In genomic region chr5:446864-447263, GRCh38 we compare ENCODE assay signal across 8 cellular contexts. TPM values are rescaled to one million over a fixed set of nuclear protein-coding genes. Genes with fewer than 3 reads are reported as not detected.
DNase-seq lines count a peak whose midpoint lies in the region; ATAC-seq and TF ChIP-seq lines count a peak whose summit lies in the region.

No MANE protein-coding gene starts in this region.

- H3K27ac Mint-ChIP-seq in activated B cell treated with CpG ODN at 0.5 μM for 24 hours, result no peak overlapping the region

- POLR2A ChIA-PET in activated B cell treated with CpG ODN at 0.5 μM for 24 hours (lab: Charles Lee), result interaction anchor here (0.6 to 1.5 kb wide), 6 partner anchors 15 to 176 kb away, joined by 3 to 5 read pairs (median 4); partner anchors contain the start of gene PDCD6

- TF ChIP-seq CTCF in activated B cell treated with CpG ODN at 0.5 μM for 24 hours (IDR thresholded peaks at IDR 0.05), result no peak

- ATAC-seq in activated B cell treated with CpG ODN at 0.5 μM for 24 hours (ENCODE audit: low read depth), result peak; percentile 33
- ATAC-seq in HG03095 (IDR thresholded peaks at IDR 0.05; ENCODE audit: unreplicated experiment), result no peak

- H3K4me3 Mint-ChIP-seq in activated B cell treated with CpG ODN at 0.5 μM for 24 hours, result no peak overlapping the region

- peaks cover 7% of the 10 kb centered on the region for H3K9me3 Mint-ChIP-seq in activated B cell treated with CpG ODN at 0.5 μM for 24 hours

- peak; percentile 1 for DNase-seq in stimulated activated CD4-positive, alpha-beta T cell treated with anti-CD3 and anti-CD28 coated beads, Interleukin-4, amount 100 ng/mL, for 1 hour
- DNase-seq in stimulated activated CD4-positive, alpha-beta T cell treated with anti-CD3 and anti-CD28 coated beads, Interleukin-12 subunit alpha, Interleukin-12 subunit beta, amount 100 ng/mL, for 4 hours, result no peak
- peak; percentile 11 for DNase-seq in NCI-H1436 treated with DMSO at 0.1 percent for 48 hours (lab: John Stamatoyannopoulos, UW)
- peak; percentile 15 for DNase-seq in activated B cell treated with CpG ODN at 0.5 μM for 24 hours
- DNase-seq in hepatic stellate cell (ENCODE audit: low spot score), result peak; percentile 62
- DNase-seq in superior temporal gyrus (ENCODE audit: extremely low spot score), result peak; percentile 72
- no peak for DNase-seq in activated CD8-positive, alpha-beta memory T cell treated with anti-CD3 and anti-CD28 coated beads, Interleukin-2, amount 50 U/mL, for 4 hours

- H3K27me3 Mint-ChIP-seq in activated B cell treated with CpG ODN at 0.5 μM for 24 hours, result no peaks in the 10 kb centered on the region

- H3K4me1 Mint-ChIP-seq in activated B cell treated with CpG ODN at 0.5 μM for 24 hours, result peaks cover 33% of the 10 kb centered on the region

- CTCF ChIA-PET in activated B cell treated with CpG ODN at 0.5 μM for 24 hours (lab: Charles Lee), result interaction anchor here (0.7 to 1.9 kb wide), 13 partner anchors 10 to 456 kb away, joined by 3 to 12 read pairs (median 4); partner anchors contain the start of genes BRD9 and TRIP13

- H3K36me3 Mint-ChIP-seq in activated B cell treated with CpG ODN at 0.5 μM for 24 hours (ENCODE audit: low read depth), result peaks cover 67% of the 10 kb centered on the region

- intact Hi-C loops in activated B cell treated with CpG ODN at 0.5 μM for 24 hours (cut with micrococcal nuclease), result loop anchor here (2.0 to 5.0 kb wide), 4 partner anchors 18 to 456 kb away; no protein-coding TSS in a partner anchor

RNA-seq across cellular contexts. Expression of gene EXOC3, which starts 3.9 kb away (rescaled TPM):
- 75.9 and 79.6 TPM in 2 replicates for total RNA-seq in activated B cell treated with CpG ODN at 0.5 μM for 24 hours

Comparison
In these comparisons a context has a peak if more than half of its experiments do, and no peak if none do; other contexts are left out.
1. DNase-seq: peak in stimulated activated CD4-positive, alpha-beta T cell treated with anti-CD3 and anti-CD28 coated beads, Interleukin-4, amount 100 ng/mL, for 1 hour (single experiment), NCI-H1436 treated with DMSO at 0.1 percent for 48 hours (single experiment), activated B cell treated with CpG ODN at 0.5 μM for 24 hours (single experiment), hepatic stellate cell (single experiment) and superior temporal gyrus (single experiment); none in stimulated activated CD4-positive, alpha-beta T cell treated with anti-CD3 and anti-CD28 coated beads, Interleukin-12 subunit alpha, Interleukin-12 subunit beta, amount 100 ng/mL, for 4 hours (single experiment) and activated CD8-positive, alpha-beta memory T cell treated with anti-CD3 and anti-CD28 coated beads, Interleukin-2, amount 50 U/mL, for 4 hours (single experiment).